In the genomic region with DNA sequence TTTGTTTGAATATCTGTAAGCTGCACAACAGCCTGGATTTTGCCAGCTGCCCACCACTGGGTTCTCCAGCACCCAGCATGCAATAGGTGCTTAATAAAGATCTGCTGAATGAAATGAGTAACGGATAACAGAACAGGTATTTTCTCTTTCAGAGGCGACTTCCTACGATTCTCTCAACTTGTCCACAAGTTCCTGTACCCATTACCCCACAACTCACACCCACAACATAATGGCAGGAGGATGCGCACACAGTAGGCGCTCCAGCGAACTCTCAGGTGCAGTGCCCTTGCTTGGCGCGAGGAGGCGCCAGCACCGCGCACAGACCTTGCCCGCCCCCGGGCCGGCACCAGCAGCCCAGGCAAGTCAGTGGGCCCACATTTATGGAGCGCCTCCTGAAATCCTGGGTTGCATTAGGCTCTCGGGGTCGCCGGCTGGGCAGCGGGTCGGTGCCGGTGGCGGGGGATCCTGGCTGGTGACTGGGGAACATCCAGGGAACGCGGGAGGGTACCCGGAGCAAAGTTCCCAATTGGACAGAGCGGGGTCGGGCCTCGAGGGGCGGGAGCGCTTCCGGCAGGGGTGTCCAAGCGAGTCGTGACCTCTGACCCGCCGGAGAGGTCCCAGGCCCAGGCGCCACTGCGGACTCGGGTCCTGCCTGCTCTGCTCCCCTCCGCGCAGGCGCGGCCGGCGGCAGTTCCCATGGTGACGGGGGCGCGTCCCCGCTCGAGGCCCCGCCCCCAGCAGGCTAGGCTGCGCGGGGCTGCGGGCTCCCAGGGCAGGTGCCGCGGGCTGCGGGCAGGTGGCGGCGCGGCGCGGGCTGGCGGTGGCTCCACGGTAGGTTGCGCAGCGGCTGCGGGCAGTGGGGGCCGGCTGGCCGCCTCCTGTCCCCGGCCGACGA, we compare ENCODE assay signal across 8 cellular contexts. TPM values are rescaled to one million over a fixed set of nuclear protein-coding genes. Genes with fewer than 3 reads are reported as not detected.
A peak's percentile ranks its signal among the peaks of the same experiment; 100 is the strongest.
DNase-seq lines count a peak whose midpoint lies in the region; ATAC-seq and TF ChIP-seq lines count a peak whose summit lies in the region.

Gene KIAA1671, plus strand, starts transcription at position 775 of the 895 bp plus-strand sequence. CDS start 75,284 bp downstream, outside the sequence.

- TF ChIP-seq CTCF in C4-2B (conservative IDR thresholded peaks at IDR 0.05) (peak; percentile 99), heart right ventricle (IDR thresholded peaks at IDR 0.05) (peak in 8 of 9 donors; percentile 95 to 100 (median 99)), transverse colon (IDR thresholded peaks at IDR 0.05) (peak; percentile 97 to 99 (median 98))

- TF ChIP-seq EP300 in transverse colon (IDR thresholded peaks at IDR 0.05; ENCODE audit: low read depth): no peak

- no peaks in the 10 kb centered on the region for H3K9me3 Mint-ChIP-seq in T-helper 1 cell treated with Interleukin-12 subunit alpha and Interleukin-12 subunit beta and Interleukin-4 antibody, amounts not matched to agents 30 μg/mL and 1 μg/mL, for 36 hours

- H3K4me3 ChIP-seq in heart right ventricle: peak within 1 kb of the TSS; percentile 56 to 98 (median 78)
- peak within 1 kb of the TSS; percentile 55 to 69 (median 66) for H3K4me3 ChIP-seq in transverse colon

- intact Hi-C loops in heart right ventricle (cut with DNase I): loop anchor here (1.0 to 5.0 kb wide), 7 partner anchors 35 to 99 kb away; no protein-coding TSS in a partner anchor
- intact Hi-C loops in posterior cingulate gyrus (cut with DNase I): loop anchor here (1.0 kb wide), 1 partner anchor 96 kb away; no protein-coding TSS in a partner anchor
- intact Hi-C loops in transverse colon (cut with DNase I; ENCODE audit: low total_unique reads): loop anchor here (2.0 kb wide), 1 partner anchor 97 kb away; no protein-coding TSS in a partner anchor

- H3K27ac ChIP-seq in C4-2B (peak within 1 kb of the TSS; percentile 90), heart right ventricle (peak within 1 kb of the TSS; percentile 34 to 94 (median 83)), transverse colon (peak within 1 kb of the TSS; percentile 84 to 92 (median 90))

- H3K4me1 Mint-ChIP-seq in T-helper 1 cell treated with Interleukin-12 subunit alpha and Interleukin-12 subunit beta and Interleukin-4 antibody, amounts not matched to agents 30 μg/mL and 1 μg/mL, for 36 hours (ENCODE audit: low read depth): peaks cover 21% of the 10 kb centered on the region

- H3K4me1 ChIP-seq in heart right ventricle: peaks cover 5 to 49% (median 19%) of the 10 kb centered on the region in 9 donors
- H3K4me1 ChIP-seq in transverse colon: peaks cover 0 to 26% (median 20%) of the 10 kb centered on the region in 4 donors

- H3K9me3 ChIP-seq in heart right ventricle (no peaks in the 10 kb centered on the region), transverse colon (no peaks in the 10 kb centered on the region)

- peaks cover 68% of the 10 kb centered on the region for H3K27me3 Mint-ChIP-seq in T-helper 1 cell treated with Interleukin-12 subunit alpha and Interleukin-12 subunit beta and Interleukin-4 antibody, amounts not matched to agents 30 μg/mL and 1 μg/mL, for 36 hours (ENCODE audit: low read depth)

- WGBS in heart right ventricle, 2 donors: 1 to 2% methylated on average over 59 to 71 of the region's 71 CpGs
- WGBS in transverse colon (ENCODE audit: low coverage in 1 of 2), 2 donors: 0 to 3% methylated on average over 3 to 65 of the region's 71 CpGs

- DNase-seq in NCI-H1048 (lab: John Stamatoyannopoulos, UW) (peak; percentile 48), amniotic epithelial cell (ENCODE audit: low read depth) (peak; percentile 43), heart right ventricle (peak; percentile 84 to 91), posterior cingulate gyrus (peak; percentile 72 to 98 (median 85)), transverse colon (peak; percentile 91)

- no peaks in the 10 kb centered on the region for H3K36me3 ChIP-seq in heart right ventricle
- H3K36me3 ChIP-seq in transverse colon: no peaks in the 10 kb centered on the region

- no peak for TF ChIP-seq POLR2A in transverse colon (IDR thresholded peaks at IDR 0.05)

- peaks cover 1% of the 10 kb centered on the region for H3K36me3 Mint-ChIP-seq in T-helper 1 cell treated with Interleukin-12 subunit alpha and Interleukin-12 subunit beta and Interleukin-4 antibody, amounts not matched to agents 30 μg/mL and 1 μg/mL, for 36 hours (ENCODE audit: low read depth)

- H3K27me3 ChIP-seq in heart right ventricle: peaks cover 0 to 26% (median 0%) of the 10 kb centered on the region in 7 donors
- peaks cover 8% of the 10 kb centered on the region for H3K27me3 ChIP-seq in transverse colon

- peak within 1 kb of the TSS; percentile 84 for H3K4me3 Mint-ChIP-seq in T-helper 1 cell treated with Interleukin-12 subunit alpha and Interleukin-12 subunit beta and Interleukin-4 antibody, amounts not matched to agents 30 μg/mL and 1 μg/mL, for 36 hours

- in situ Hi-C loops in transverse colon (cut with MboI; ENCODE audit: low pct_ligation_motif_present in 1 of 4, low pct_unique_long_range_greater_than_20kb in 1 of 4, low sequenced_read_pairs in 3 of 4): loop anchor here in 1 of 4 donors (10.0 kb wide), 1 partner anchor 93 kb away; no protein-coding TSS in a partner anchor

- H3K27ac Mint-ChIP-seq in T-helper 1 cell treated with Interleukin-12 subunit alpha and Interleukin-12 subunit beta and Interleukin-4 antibody, amounts not matched to agents 30 μg/mL and 1 μg/mL, for 36 hours: peak within 1 kb of the TSS; percentile 33

- ATAC-seq in GM21390 (IDR thresholded peaks at IDR 0.05; ENCODE audit: unreplicated experiment) (peak; percentile 63), heart right ventricle (peak; percentile 95 to 97 (median 96))

RNA-seq across cellular contexts. Expression of gene KIAA1671, which starts in this region (rescaled TPM):
- total RNA-seq in heart right ventricle (10 to 100 TPM in 9 of 10 donors, 1 to 10 TPM in 1; 8.9 to 26.2 (median 14.0) TPM), transverse colon (100 to 1,000 TPM in 3 of 4 donors, 10 to 100 TPM in 1; 83.1 to 162 (median 105) TPM)
- polyA plus RNA-seq in heart right ventricle: 1 to 10 TPM; 2.9 to 5.7 TPM

Comparison
In these comparisons a context has a peak if more than half of its experiments do, and no peak if none do; other contexts are left out.
1. Peak in every context shown above with its lines: DNase-seq, ATAC-seq, H3K4me3 ChIP-seq and H3K27ac ChIP-seq.